In genomic region chr2:10448208-10448645, GRCh38 we compare ENCODE assay signal across 8 cellular contexts. TPM values are rescaled to one million over a fixed set of nuclear protein-coding genes. Genes with fewer than 3 reads are reported as not detected.
DNase-seq lines count a peak whose midpoint lies in the region; ATAC-seq lines count a peak whose summit lies in the region.

Gene ODC1, minus strand, starts transcription at chr2:10448327. Its CDS starts 3,295 bp downstream, at chr2:10445032.

- H3K4me3 Mint-ChIP-seq in T-helper 1 cell treated with Interleukin-12 subunit alpha and Interleukin-12 subunit beta and Interleukin-4 antibody, amounts not matched to agents 30 μg/mL and 1 μg/mL, for 36 hours = peak within 1 kb of the TSS; percentile 83

- peaks cover 23% of the 10 kb centered on the region for H3K4me1 Mint-ChIP-seq in T-helper 1 cell treated with Interleukin-12 subunit alpha and Interleukin-12 subunit beta and Interleukin-4 antibody, amounts not matched to agents 30 μg/mL and 1 μg/mL, for 36 hours (ENCODE audit: low read depth)

- H3K4me3 ChIP-seq in aorta (ENCODE audit: low read length in 2 of 2) = peak within 1 kb of the TSS; percentile 36 to 49

- no peaks in the 10 kb centered on the region for H3K9me3 ChIP-seq in aorta (ENCODE audit: control insufficient read depth, low read length)

- ATAC-seq in GM18499 (IDR thresholded peaks at IDR 0.05; ENCODE audit: insufficient read depth, unreplicated experiment) = peak; percentile 27
- ATAC-seq in HG02938 (IDR thresholded peaks at IDR 0.05; ENCODE audit: unreplicated experiment) = peak; percentile 52
- peak; percentile 91 for ATAC-seq in left ventricle myocardium superior
- ATAC-seq in aorta (ENCODE audit: low FRiP score) = peak; percentile 95

- no peaks in the 10 kb centered on the region for H3K4me1 ChIP-seq in aorta (ENCODE audit: control insufficient read depth in 1 of 2, insufficient read depth in 2 of 2, low read length in 2 of 2)

- H3K27ac ChIP-seq in aorta (ENCODE audit: low read depth in 1 of 2, low read length in 2 of 2) = peak within 1 kb of the TSS; percentile 72 to 98

- peaks cover 0 to 2% of the 10 kb centered on the region in 2 donors for H3K36me3 ChIP-seq in aorta (ENCODE audit: control insufficient read depth in 1 of 2, insufficient read depth in 2 of 2, low read length in 1 of 2)

- WGBS in aorta, 2 donors = 1% methylated on average over 21 to 68 of the region's 68 CpGs

- no peaks in the 10 kb centered on the region for H3K27me3 Mint-ChIP-seq in T-helper 1 cell treated with Interleukin-12 subunit alpha and Interleukin-12 subunit beta and Interleukin-4 antibody, amounts not matched to agents 30 μg/mL and 1 μg/mL, for 36 hours (ENCODE audit: low read depth)

- H3K27me3 ChIP-seq in aorta (ENCODE audit: control insufficient read depth in 1 of 2, insufficient read depth in 2 of 2, low read length in 1 of 2) = no peaks in the 10 kb centered on the region

- no peaks in the 10 kb centered on the region for H3K9me3 Mint-ChIP-seq in T-helper 1 cell treated with Interleukin-12 subunit alpha and Interleukin-12 subunit beta and Interleukin-4 antibody, amounts not matched to agents 30 μg/mL and 1 μg/mL, for 36 hours

- peak within 1 kb of the TSS; percentile 95 for H3K27ac Mint-ChIP-seq in T-helper 1 cell treated with Interleukin-12 subunit alpha and Interleukin-12 subunit beta and Interleukin-4 antibody, amounts not matched to agents 30 μg/mL and 1 μg/mL, for 36 hours

- intact Hi-C loops in left ventricle myocardium superior (cut with micrococcal nuclease) = loop anchor here (10.0 kb wide), 1 partner anchor 207 kb away; no protein-coding TSS in a partner anchor
- intact Hi-C loops in aorta (cut with DNase I) = loop anchor here in 1 of 2 donors (5.0 to 10.0 kb wide), 3 partner anchors 41 to 237 kb away; partner anchors contain the start of genes HPCAL1 and NOL10

- DNase-seq in NCI-H1694 treated with DMSO at 0.1 percent for 48 hours (lab: John Stamatoyannopoulos, UW) (peak; percentile 98), amniotic stem cell (lab: John Stamatoyannopoulos, UW) (peak; percentile 82), left ventricle myocardium superior (peak; percentile 96), renal cortical epithelial cell (ENCODE audit: low read depth) (peak; percentile 66), aorta (peak; percentile 97 to 100)

- peaks cover 20% of the 10 kb centered on the region for H3K36me3 Mint-ChIP-seq in T-helper 1 cell treated with Interleukin-12 subunit alpha and Interleukin-12 subunit beta and Interleukin-4 antibody, amounts not matched to agents 30 μg/mL and 1 μg/mL, for 36 hours (ENCODE audit: low read depth)

RNA-seq across cellular contexts. Expression of gene ODC1, which starts in this region (rescaled TPM):
- total RNA-seq in left ventricle myocardium superior (26.4 TPM), renal cortical epithelial cell (79.7 and 133 TPM in 2 replicates), aorta (10 to 100 TPM; 21.3 to 46.1 TPM)
- polyA plus RNA-seq in aorta = 10 to 100 TPM; 31.6 to 45.7 TPM

Comparison
In these comparisons a context has a peak if more than half of its experiments do, and no peak if none do; other contexts are left out.
1. Peak in every context shown above with its lines: DNase-seq, ATAC-seq, H3K4me3 ChIP-seq and H3K27ac ChIP-seq.
2. ATAC-seq: peak in every context shown above with its lines; median percentile 95 in aorta; 91 in left ventricle myocardium superior; 52 in HG02938; 27 in GM18499.